ENCODE assay signal across 9 cellular contexts in genomic region chr22:49760630-49761571, GRCh38.
DNase-seq lines count a peak whose midpoint lies in the region; ATAC-seq and TF ChIP-seq lines count a peak whose summit lies in the region.
"Had no signal": no experiment of that assay in that cellular context is flagged by ENCODE, and none has a peak within 500 bp of the region (broad histone marks: within the 10 kb centered on the region; RNA-seq: fewer than 3 reads in every experiment).

No MANE protein-coding gene starts in this region.

- no peak overlapping the region for H2AFZ ChIP-seq in PC-9

- H3K36me3 ChIP-seq in left lung: no peaks in the 10 kb centered on the region
- H3K36me3 ChIP-seq in PC-9 (ENCODE audit: low read depth): no peaks in the 10 kb centered on the region
- H3K36me3 ChIP-seq in body of pancreas (replicated peaks in 1 of 2; ENCODE audit: insufficient read depth in 1 of 2, low read depth in 2 of 2): no peaks in the 10 kb centered on the region

- POLR2A ChIA-PET in PC-9 (lab: Charles Lee; ENCODE audit: unreplicated experiment): no interaction called here

- peaks cover 0 to under 1% of the 10 kb centered on the region in 2 donors for H3K9me3 ChIP-seq in left lung
- H3K9me3 ChIP-seq in PC-9 (ENCODE audit: insufficient read depth, low read depth): no peaks in the 10 kb centered on the region
- H3K9me3 ChIP-seq in body of pancreas: no peaks in the 10 kb centered on the region

- H3K27me3 ChIP-seq in left lung (peaks cover 0 to 14% of the 10 kb centered on the region in 2 donors), PC-9 (ENCODE audit: insufficient read depth, low read depth) (peaks cover 60% of the 10 kb centered on the region), body of pancreas (no peaks in the 10 kb centered on the region)

- no peaks in the 10 kb centered on the region for H3F3A ChIP-seq in PC-9 (ENCODE audit: insufficient read depth, low read depth)

- ATAC-seq in GM18867 (IDR thresholded peaks at IDR 0.05; ENCODE audit: unreplicated experiment) (peak; percentile 53), HG02588 (IDR thresholded peaks at IDR 0.05; ENCODE audit: unreplicated experiment) (peak; percentile 51), left lung (no peak), GM19351 (IDR thresholded peaks at IDR 0.05; ENCODE audit: unreplicated experiment) (no peak), body of pancreas (no peak)

- CTCF ChIA-PET in PC-9 (lab: Charles Lee): no interaction called here

- no peak for TF ChIP-seq CTCF in left lung (IDR thresholded peaks at IDR 0.05)
- TF ChIP-seq CTCF in PC-9 (conservative IDR thresholded peaks at IDR 0.05): no peak
- no peak for TF ChIP-seq CTCF in body of pancreas (IDR thresholded peaks at IDR 0.05)

- no peak for TF ChIP-seq POLR2A in body of pancreas (IDR thresholded peaks at IDR 0.05)

- intact Hi-C loops in left lung (cut with DNase I) (no loop called here), PC-9 (cut with micrococcal nuclease; ENCODE audit: unreplicated experiment) (no loop called here), body of pancreas (cut with DNase I) (no loop called here)

- no peaks in the 10 kb centered on the region for H3K79me2 ChIP-seq in PC-9 (ENCODE audit: low read depth)

- H3K4me2 ChIP-seq in PC-9: no peak overlapping the region

- DNase-seq in RPMI8226 (peak; percentile 90), left lung (peak; percentile 22 to 39), SK-N-DZ (ENCODE audit: low spot score) (no peak), PC-9 (no peak), body of pancreas (no peak)
- DNase-seq: SW 1271 had no signal

- no peaks in the 10 kb centered on the region for H4K20me1 ChIP-seq in PC-9 (ENCODE audit: insufficient read depth)

- peaks cover 0 to 7% of the 10 kb centered on the region in 2 donors for H3K4me1 ChIP-seq in left lung
- H3K4me1 ChIP-seq in PC-9 (replicated peaks; ENCODE audit: insufficient read depth): no peaks in the 10 kb centered on the region
- no peaks in the 10 kb centered on the region for H3K4me1 ChIP-seq in body of pancreas

- H3K27ac ChIP-seq in left lung (no peak overlapping the region), PC-9 (no peak overlapping the region), body of pancreas (no peak overlapping the region)

- no peak overlapping the region for H3K4me3 ChIP-seq in left lung
- H3K4me3 ChIP-seq in PC-9: no peak overlapping the region
- H3K4me3 ChIP-seq in body of pancreas: no peak overlapping the region

- no TSS peak for BruUV-seq in PC-9 (replicated peaks; lab: Mats Ljungman, UMichigan)

- 66 to 89% methylated on average over 8 to 13 of the region's 13 CpGs for WGBS in body of pancreas, 2 donors

- no peaks in the 10 kb centered on the region for H3K9me2 ChIP-seq in PC-9 (ENCODE audit: insufficient read depth)

Comparison
In these comparisons a context has a peak if more than half of its experiments do, and no peak if none do; other contexts are left out.
1. ATAC-seq: peak in GM18867 (single experiment) and HG02588 (single experiment); none in left lung (single experiment), GM19351 (single experiment) and body of pancreas (single experiment).
2. DNase-seq: peak in RPMI8226 (single experiment) and left lung (2 of 2); none in SK-N-DZ (single experiment), PC-9 (0 of 2) and body of pancreas (0 of 4).